In genomic region chr3:19961960-19962359, GRCh38 we compare ENCODE assay signal across 18 cellular contexts. TPM values are rescaled to one million over a fixed set of nuclear protein-coding genes. Genes with fewer than 3 reads are reported as not detected.
DNase-seq lines count a peak whose midpoint lies in the region; ATAC-seq and TF ChIP-seq lines count a peak whose summit lies in the region.
"Had no signal": no experiment of that assay in that cellular context is flagged by ENCODE, and none has a peak within 500 bp of the region (broad histone marks: within the 10 kb centered on the region; RNA-seq: fewer than 3 reads in every experiment).

No MANE protein-coding gene starts in this region.

- no peak overlapping the region for H3K27ac ChIP-seq in CD4-positive, CD25-positive, alpha-beta regulatory T cell (ENCODE audit: insufficient read depth, low read length, poor library complexity, severe bottlenecking)
- no peak overlapping the region for H3K27ac ChIP-seq in CD8-positive, alpha-beta memory T cell (ENCODE audit: low read depth, low read length)
- H3K27ac ChIP-seq in uterus = no peak overlapping the region
- H3K27ac ChIP-seq: GM23248 had no signal

- H3K36me3 ChIP-seq in CD4-positive, CD25-positive, alpha-beta regulatory T cell (ENCODE audit: control insufficient read depth, insufficient read depth, low read length) = peaks cover 13% of the 10 kb centered on the region
- H3K36me3 ChIP-seq in CD8-positive, alpha-beta memory T cell (ENCODE audit: insufficient read depth, low read length) = peaks cover 2% of the 10 kb centered on the region
- no peaks in the 10 kb centered on the region for H3K36me3 ChIP-seq in uterus

- H3K9me3 Mint-ChIP-seq in CD4-positive, CD25-positive, alpha-beta regulatory T cell = no peaks in the 10 kb centered on the region
- H3K9me3 Mint-ChIP-seq in CD8-positive, alpha-beta memory T cell = no peaks in the 10 kb centered on the region
- H3K9me3 Mint-ChIP-seq in progenitor cell of endocrine pancreas (ENCODE audit: low read depth) = peaks cover 3% of the 10 kb centered on the region
- H3K9me3 Mint-ChIP-seq: CD4-positive, alpha-beta T cell had no signal

- no peak for DNase-seq in CD4-positive, CD25-positive, alpha-beta regulatory T cell
- no peak for DNase-seq in CD8-positive, alpha-beta memory T cell
- no peak for DNase-seq in left ventricle myocardium superior
- no peak for DNase-seq in progenitor cell of endocrine pancreas (ENCODE audit: low spot score, unreplicated experiment)
- no peak for DNase-seq in uterus
- no peak for DNase-seq in NCI-H1930 (lab: John Stamatoyannopoulos, UW)
- DNase-seq in SKM-1 (lab: John Stamatoyannopoulos, UW; ENCODE audit: unreplicated experiment) = no peak
- DNase-seq: CD4-positive, alpha-beta T cell; GM23248; HCEC 1CT; IMR-90; Kasumi-1; NCI-H187 treated with DMSO at 0.1 percent for 48 hours; NCI-H446; NCI-H69; SIG-M5 had no signal

- peak overlapping the region in 3 of 4 donors; percentile 13 to 45 (median 15) for H3K4me3 Mint-ChIP-seq in CD4-positive, CD25-positive, alpha-beta regulatory T cell
- peak overlapping the region in 1 of 7 donors; percentile 61 for H3K4me3 Mint-ChIP-seq in CD8-positive, alpha-beta memory T cell
- H3K4me3 Mint-ChIP-seq in progenitor cell of endocrine pancreas (ENCODE audit: low read depth) = no peak overlapping the region
- H3K4me3 Mint-ChIP-seq: CD4-positive, alpha-beta T cell had no signal

- no peaks in the 10 kb centered on the region for H3K27me3 ChIP-seq in CD4-positive, CD25-positive, alpha-beta regulatory T cell (ENCODE audit: control insufficient read depth, insufficient read depth, low read length)
- H3K27me3 ChIP-seq in CD8-positive, alpha-beta memory T cell (ENCODE audit: insufficient read depth, low read length, poor library complexity, severe bottlenecking) = no peaks in the 10 kb centered on the region
- H3K27me3 ChIP-seq in uterus = no peaks in the 10 kb centered on the region

- no peak for ATAC-seq in CD4-positive, CD25-positive, alpha-beta regulatory T cell (ENCODE audit: low read depth in 2 of 2)
- ATAC-seq in left ventricle myocardium superior = peak; percentile 77

- intact Hi-C loops in left ventricle myocardium superior (cut with micrococcal nuclease) = no loop called here
- intact Hi-C loops in uterus (cut with DNase I; ENCODE audit: low total_unique reads) = no loop called here

- H3K27me3 Mint-ChIP-seq in CD4-positive, CD25-positive, alpha-beta regulatory T cell = no peaks in the 10 kb centered on the region
- no peaks in the 10 kb centered on the region for H3K27me3 Mint-ChIP-seq in CD8-positive, alpha-beta memory T cell
- H3K27me3 Mint-ChIP-seq in progenitor cell of endocrine pancreas = no peaks in the 10 kb centered on the region
- H3K27me3 Mint-ChIP-seq: CD4-positive, alpha-beta T cell had no signal

- no peaks in the 10 kb centered on the region for H3K9me3 ChIP-seq in CD4-positive, CD25-positive, alpha-beta regulatory T cell (ENCODE audit: control insufficient read depth in 2 of 2, low read length in 2 of 2)
- no peaks in the 10 kb centered on the region for H3K9me3 ChIP-seq in CD8-positive, alpha-beta memory T cell (ENCODE audit: low read length)
- H3K9me3 ChIP-seq in uterus = no peaks in the 10 kb centered on the region

- CTCF ChIA-PET in CD8-positive, alpha-beta memory T cell (lab: Charles Lee) = no interaction called here

- peaks cover 8% of the 10 kb centered on the region for H3K4me1 ChIP-seq in CD4-positive, CD25-positive, alpha-beta regulatory T cell (ENCODE audit: control insufficient read depth, insufficient read depth, low read length, poor library complexity, severe bottlenecking)
- H3K4me1 ChIP-seq in CD8-positive, alpha-beta memory T cell (ENCODE audit: insufficient read depth, low read length) = peaks cover 49% of the 10 kb centered on the region
- H3K4me1 ChIP-seq in uterus = peaks cover 0 to 3% of the 10 kb centered on the region in 2 donors

- TF ChIP-seq CTCF in progenitor cell of endocrine pancreas (IDR thresholded peaks at IDR 0.05; ENCODE audit: unreplicated experiment) = no peak
- TF ChIP-seq CTCF in uterus (IDR thresholded peaks at IDR 0.05) = no peak

- H3K4me3 ChIP-seq in CD4-positive, CD25-positive, alpha-beta regulatory T cell (ENCODE audit: low read depth, low read length) = peak overlapping the region; percentile 4
- H3K4me3 ChIP-seq in CD8-positive, alpha-beta memory T cell (ENCODE audit: low read length) = no peak overlapping the region
- no peak overlapping the region for H3K4me3 ChIP-seq in uterus
- H3K4me3 ChIP-seq: GM23248 had no signal

- peaks cover 31% of the 10 kb centered on the region for H3K36me3 Mint-ChIP-seq in CD4-positive, CD25-positive, alpha-beta regulatory T cell
- peaks cover 0 to 55% (median 3%) of the 10 kb centered on the region in 3 donors for H3K36me3 Mint-ChIP-seq in CD8-positive, alpha-beta memory T cell
- H3K36me3 Mint-ChIP-seq in progenitor cell of endocrine pancreas (ENCODE audit: insufficient read depth) = peaks cover 13% of the 10 kb centered on the region

- peak overlapping the region in 1 of 3 donors; percentile 22 for H3K27ac Mint-ChIP-seq in CD4-positive, CD25-positive, alpha-beta regulatory T cell
- H3K27ac Mint-ChIP-seq in CD8-positive, alpha-beta memory T cell = peak overlapping the region in 5 of 8 donors; percentile 0 to 47 (median 26)
- peak overlapping the region; percentile 78 for H3K27ac Mint-ChIP-seq in progenitor cell of endocrine pancreas

- POLR2A ChIA-PET in CD8-positive, alpha-beta memory T cell (lab: Charles Lee) = no interaction called here

- peaks cover 30 to 94% (median 77%) of the 10 kb centered on the region in 4 donors for H3K4me1 Mint-ChIP-seq in CD4-positive, CD25-positive, alpha-beta regulatory T cell
- peaks cover 83 to 99% (median 98%) of the 10 kb centered on the region in 3 donors for H3K4me1 Mint-ChIP-seq in CD8-positive, alpha-beta memory T cell
- H3K4me1 Mint-ChIP-seq in progenitor cell of endocrine pancreas (ENCODE audit: low read depth) = no peaks in the 10 kb centered on the region

- no peak for TF ChIP-seq POLR2A in uterus (IDR thresholded peaks at IDR 0.05)

RNA-seq across cellular contexts. Expression of gene RAB5A, which starts 15.1 kb away (rescaled TPM):
- 134 TPM for total RNA-seq in CD4-positive, CD25-positive, alpha-beta regulatory T cell
- polyA plus RNA-seq in CD4-positive, CD25-positive, alpha-beta regulatory T cell = 10 to 100 TPM; 33.8 to 41.9 (median 40.3) TPM
- 10 to 100 TPM; 68.6 to 75.3 TPM for total RNA-seq in CD8-positive, alpha-beta memory T cell
- 46.4 TPM for polyA plus RNA-seq in CD8-positive, alpha-beta memory T cell
- total RNA-seq in left ventricle myocardium superior = 52.2 TPM
- total RNA-seq in progenitor cell of endocrine pancreas = 58.2 and 59.8 TPM in 2 replicates
- 10 to 100 TPM; 34.1 to 76.4 (median 60.0) TPM for total RNA-seq in uterus

RNA-seq across cellular contexts. Expression of gene EFHB, which starts 27.9 kb away (rescaled TPM):
- 1.3 TPM for total RNA-seq in CD4-positive, CD25-positive, alpha-beta regulatory T cell
- under 1 TPM; 0.10 to 0.26 (median 0.19) TPM for polyA plus RNA-seq in CD4-positive, CD25-positive, alpha-beta regulatory T cell
- total RNA-seq in CD8-positive, alpha-beta memory T cell = 1 to 10 TPM in 1 of 2 experiments, under 1 TPM in 1; 0.39 to 1.3 TPM
- not detected for polyA plus RNA-seq in CD8-positive, alpha-beta memory T cell
- total RNA-seq in left ventricle myocardium superior = not detected
- total RNA-seq in progenitor cell of endocrine pancreas = 1.2 and 1.4 TPM in 2 replicates
- total RNA-seq in uterus = 1 to 10 TPM in 2 of 4 donors, under 1 TPM in 1, not detected in 1; under 0.01 to 5.7 (median 1.2) TPM
- total RNA-seq: G401 had no signal

RNA-seq across cellular contexts. Expression of gene PP2D1, which starts 50.1 kb away (rescaled TPM):
- total RNA-seq in CD4-positive, CD25-positive, alpha-beta regulatory T cell = not detected
- 1 to 10 TPM in 1 of 4 donors, under 1 TPM in 3; 0.16 to 1.2 (median 0.21) TPM for polyA plus RNA-seq in CD4-positive, CD25-positive, alpha-beta regulatory T cell
- total RNA-seq in CD8-positive, alpha-beta memory T cell = not detected
- 0.46 TPM for polyA plus RNA-seq in CD8-positive, alpha-beta memory T cell
- total RNA-seq in left ventricle myocardium superior (not detected), progenitor cell of endocrine pancreas (not detected in 2 replicates), uterus (not detected)
- total RNA-seq: CD4-positive, alpha-beta T cell; G401; GM23248; HT1080; IMR-90 had no signal
- polyA plus RNA-seq: IMR-90 had no signal
